Comparison of ENCODE assay signal across 1 cellular context in the genomic region with DNA sequence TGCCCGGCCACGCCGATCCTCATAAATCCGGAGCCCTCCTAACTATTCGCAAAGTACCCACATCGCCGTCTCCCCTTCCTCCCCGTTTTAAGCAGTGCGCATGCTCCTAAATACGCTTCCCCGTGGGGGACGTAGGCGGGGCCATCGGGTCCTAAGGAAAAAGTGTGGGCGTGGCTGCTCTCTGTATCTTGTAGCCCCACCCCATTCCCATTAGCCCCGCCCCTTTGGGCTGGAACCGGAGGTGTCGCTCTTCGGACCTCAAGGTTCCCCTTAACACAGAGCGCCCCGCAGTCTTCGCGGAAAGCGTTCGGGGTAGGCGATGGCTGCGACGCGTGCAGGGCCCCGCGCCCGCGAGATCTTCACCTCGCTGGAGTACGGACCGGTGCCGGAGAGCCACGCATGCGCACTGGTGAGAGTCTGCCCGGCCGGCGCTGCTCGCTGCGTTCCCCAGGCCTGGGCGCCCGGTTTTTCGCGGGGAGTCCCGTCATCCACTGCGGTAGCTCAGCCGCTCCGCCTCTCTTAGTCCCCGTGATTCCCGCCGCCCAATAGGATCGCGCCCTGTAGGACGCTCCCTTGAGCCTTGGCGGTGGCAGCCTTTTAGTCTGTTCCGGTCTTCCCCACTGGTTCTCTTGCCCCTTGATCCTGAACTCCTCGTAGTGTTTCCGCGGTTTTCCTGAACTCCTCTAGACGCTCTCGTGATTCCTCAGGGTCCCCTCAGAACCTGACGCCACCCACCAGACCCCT.
A peak's percentile ranks its signal among the peaks of the same experiment; 100 is the strongest.
TF ChIP-seq lines count a peak whose summit lies in the region.

A gene (plus strand): TSS at position 213 of the 744 bp plus-strand sequence. CDS start 107 bp downstream, at position 320.

TF ChIP-seq in WTC11, 78 proteins besides CTCF, POLR2A, EP300 and RAD21 (continued from another document and continues in another):
- TF ChIP-seq, protein P1, sequence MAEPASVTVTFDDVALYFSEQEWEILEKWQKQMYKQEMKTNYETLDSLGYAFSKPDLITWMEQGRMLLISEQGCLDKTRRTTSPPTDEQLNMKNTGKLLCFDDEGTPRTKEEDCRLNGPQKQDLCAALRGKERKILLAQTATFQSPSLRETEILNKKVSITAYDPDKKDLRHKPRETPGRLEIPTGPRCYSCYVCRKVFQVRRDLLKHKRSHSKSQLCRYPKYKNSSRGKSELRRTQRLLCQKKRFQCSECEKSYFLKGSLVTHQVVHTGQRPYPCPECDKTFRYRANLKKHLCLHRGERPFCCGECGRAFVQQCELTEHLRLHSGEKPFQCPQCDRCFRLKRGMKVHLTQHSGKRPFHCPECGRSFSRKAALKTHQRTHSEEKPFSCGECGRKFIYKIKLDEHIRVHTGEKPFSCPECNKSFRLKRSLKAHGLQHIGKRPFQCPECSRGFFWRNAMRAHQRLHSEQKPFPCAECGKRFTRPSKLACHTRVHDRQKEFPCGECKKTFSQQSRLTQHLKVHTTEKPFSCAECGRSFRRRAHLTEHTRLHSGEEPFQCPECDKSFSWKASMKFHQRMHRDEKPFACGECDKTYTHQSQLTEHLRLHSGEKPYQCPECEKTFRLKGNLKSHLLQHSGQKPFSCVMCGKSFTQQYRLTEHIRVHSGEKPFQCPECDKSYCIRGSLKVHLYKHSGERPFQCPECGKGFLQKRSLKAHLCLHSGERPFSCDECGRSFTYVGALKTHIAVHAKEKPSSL (CRISPR knock-in tag; conservative IDR thresholded peaks at IDR 0.05), result no peak
- no peak for TF ChIP-seq SMAD3 (CRISPR knock-in tag; IDR thresholded peaks at IDR 0.05; ENCODE audit: borderline replicate concordance)
- TF ChIP-seq RELA (CRISPR knock-in tag; IDR thresholded peaks at IDR 0.05; ENCODE audit: borderline replicate concordance), result no peak
- TF ChIP-seq SP1 (CRISPR knock-in tag; conservative IDR thresholded peaks at IDR 0.05), result peak; percentile 76
- TF ChIP-seq TP53 (CRISPR knock-in tag; IDR thresholded peaks at IDR 0.05), result no peak
- TF ChIP-seq, protein P2, sequence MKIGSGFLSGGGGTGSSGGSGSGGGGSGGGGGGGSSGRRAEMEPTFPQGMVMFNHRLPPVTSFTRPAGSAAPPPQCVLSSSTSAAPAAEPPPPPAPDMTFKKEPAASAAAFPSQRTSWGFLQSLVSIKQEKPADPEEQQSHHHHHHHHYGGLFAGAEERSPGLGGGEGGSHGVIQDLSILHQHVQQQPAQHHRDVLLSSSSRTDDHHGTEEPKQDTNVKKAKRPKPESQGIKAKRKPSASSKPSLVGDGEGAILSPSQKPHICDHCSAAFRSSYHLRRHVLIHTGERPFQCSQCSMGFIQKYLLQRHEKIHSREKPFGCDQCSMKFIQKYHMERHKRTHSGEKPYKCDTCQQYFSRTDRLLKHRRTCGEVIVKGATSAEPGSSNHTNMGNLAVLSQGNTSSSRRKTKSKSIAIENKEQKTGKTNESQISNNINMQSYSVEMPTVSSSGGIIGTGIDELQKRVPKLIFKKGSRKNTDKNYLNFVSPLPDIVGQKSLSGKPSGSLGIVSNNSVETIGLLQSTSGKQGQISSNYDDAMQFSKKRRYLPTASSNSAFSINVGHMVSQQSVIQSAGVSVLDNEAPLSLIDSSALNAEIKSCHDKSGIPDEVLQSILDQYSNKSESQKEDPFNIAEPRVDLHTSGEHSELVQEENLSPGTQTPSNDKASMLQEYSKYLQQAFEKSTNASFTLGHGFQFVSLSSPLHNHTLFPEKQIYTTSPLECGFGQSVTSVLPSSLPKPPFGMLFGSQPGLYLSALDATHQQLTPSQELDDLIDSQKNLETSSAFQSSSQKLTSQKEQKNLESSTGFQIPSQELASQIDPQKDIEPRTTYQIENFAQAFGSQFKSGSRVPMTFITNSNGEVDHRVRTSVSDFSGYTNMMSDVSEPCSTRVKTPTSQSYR (CRISPR knock-in tag; IDR thresholded peaks at IDR 0.05), result no peak; the same call in 1 of the 2 replicates
- TF ChIP-seq, protein P3, sequence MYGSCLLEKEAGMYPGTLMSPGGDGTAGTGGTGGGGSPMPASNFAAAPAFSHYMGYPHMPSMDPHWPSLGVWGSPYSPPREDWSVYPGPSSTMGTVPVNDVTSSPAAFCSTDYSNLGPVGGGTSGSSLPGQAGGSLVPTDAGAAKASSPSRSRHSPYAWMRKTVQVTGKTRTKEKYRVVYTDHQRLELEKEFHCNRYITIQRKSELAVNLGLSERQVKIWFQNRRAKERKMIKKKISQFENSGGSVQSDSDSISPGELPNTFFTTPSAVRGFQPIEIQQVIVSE (CRISPR knock-in tag; IDR thresholded peaks at IDR 0.05; ENCODE audit: borderline replicate concordance), result no peak
- TF ChIP-seq PRRX2 (CRISPR knock-in tag; IDR thresholded peaks at IDR 0.05), result no peak
- TF ChIP-seq ZNF396 (CRISPR knock-in tag; IDR thresholded peaks at IDR 0.05; ENCODE audit: borderline replicate concordance), result no peak
- no peak for TF ChIP-seq ZNF232 (CRISPR knock-in tag; IDR thresholded peaks at IDR 0.05)
- TF ChIP-seq NR1H2 (CRISPR knock-in tag; IDR thresholded peaks at IDR 0.05), result no peak
- TF ChIP-seq CREB1 (CRISPR knock-in tag; IDR thresholded peaks at IDR 0.05), result 0 out of 2 replicates have a peak, but pooled peaks have one; percentile 64
- no peak for TF ChIP-seq TCF7 (CRISPR knock-in tag; IDR thresholded peaks at IDR 0.05; ENCODE audit: low read depth)
- no peak for TF ChIP-seq HMGA2 (CRISPR knock-in tag; IDR thresholded peaks at IDR 0.05)
- TF ChIP-seq ZNF416 (CRISPR knock-in tag; IDR thresholded peaks at IDR 0.05), result no peak
- TF ChIP-seq ZNF138 (CRISPR knock-in tag; conservative IDR thresholded peaks at IDR 0.05), result 0 out of 2 replicates have a peak, but pooled peaks have one; percentile 44
- TF ChIP-seq IRF2 (CRISPR knock-in tag; IDR thresholded peaks at IDR 0.05; ENCODE audit: borderline replicate concordance, low read depth), result no peak
- TF ChIP-seq NFATC4 (CRISPR knock-in tag; IDR thresholded peaks at IDR 0.05), result no peak
- TF ChIP-seq ATF1 (CRISPR knock-in tag; IDR thresholded peaks at IDR 0.05), result no peak
- TF ChIP-seq ZNF317 (CRISPR knock-in tag; IDR thresholded peaks at IDR 0.05; ENCODE audit: borderline replicate concordance, low read depth), result no peak
- TF ChIP-seq ZNF671 (CRISPR knock-in tag; IDR thresholded peaks at IDR 0.05), result no peak
- TF ChIP-seq ZNF219 (CRISPR knock-in tag; IDR thresholded peaks at IDR 0.05; ENCODE audit: borderline replicate concordance), result no peak
- peak; percentile 24; the same call in 1 of the 2 replicates for TF ChIP-seq NFE2L1 (CRISPR knock-in tag; IDR thresholded peaks at IDR 0.05)
- TF ChIP-seq, protein P4, sequence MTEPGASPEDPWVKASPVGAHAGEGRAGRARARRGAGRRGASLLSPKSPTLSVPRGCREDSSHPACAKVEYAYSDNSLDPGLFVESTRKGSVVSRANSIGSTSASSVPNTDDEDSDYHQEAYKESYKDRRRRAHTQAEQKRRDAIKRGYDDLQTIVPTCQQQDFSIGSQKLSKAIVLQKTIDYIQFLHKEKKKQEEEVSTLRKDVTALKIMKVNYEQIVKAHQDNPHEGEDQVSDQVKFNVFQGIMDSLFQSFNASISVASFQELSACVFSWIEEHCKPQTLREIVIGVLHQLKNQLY (CRISPR knock-in tag; IDR thresholded peaks at IDR 0.05), result no peak
- no peak for TF ChIP-seq ZNF423 (CRISPR knock-in tag; IDR thresholded peaks at IDR 0.05)
- TF ChIP-seq, protein P5, sequence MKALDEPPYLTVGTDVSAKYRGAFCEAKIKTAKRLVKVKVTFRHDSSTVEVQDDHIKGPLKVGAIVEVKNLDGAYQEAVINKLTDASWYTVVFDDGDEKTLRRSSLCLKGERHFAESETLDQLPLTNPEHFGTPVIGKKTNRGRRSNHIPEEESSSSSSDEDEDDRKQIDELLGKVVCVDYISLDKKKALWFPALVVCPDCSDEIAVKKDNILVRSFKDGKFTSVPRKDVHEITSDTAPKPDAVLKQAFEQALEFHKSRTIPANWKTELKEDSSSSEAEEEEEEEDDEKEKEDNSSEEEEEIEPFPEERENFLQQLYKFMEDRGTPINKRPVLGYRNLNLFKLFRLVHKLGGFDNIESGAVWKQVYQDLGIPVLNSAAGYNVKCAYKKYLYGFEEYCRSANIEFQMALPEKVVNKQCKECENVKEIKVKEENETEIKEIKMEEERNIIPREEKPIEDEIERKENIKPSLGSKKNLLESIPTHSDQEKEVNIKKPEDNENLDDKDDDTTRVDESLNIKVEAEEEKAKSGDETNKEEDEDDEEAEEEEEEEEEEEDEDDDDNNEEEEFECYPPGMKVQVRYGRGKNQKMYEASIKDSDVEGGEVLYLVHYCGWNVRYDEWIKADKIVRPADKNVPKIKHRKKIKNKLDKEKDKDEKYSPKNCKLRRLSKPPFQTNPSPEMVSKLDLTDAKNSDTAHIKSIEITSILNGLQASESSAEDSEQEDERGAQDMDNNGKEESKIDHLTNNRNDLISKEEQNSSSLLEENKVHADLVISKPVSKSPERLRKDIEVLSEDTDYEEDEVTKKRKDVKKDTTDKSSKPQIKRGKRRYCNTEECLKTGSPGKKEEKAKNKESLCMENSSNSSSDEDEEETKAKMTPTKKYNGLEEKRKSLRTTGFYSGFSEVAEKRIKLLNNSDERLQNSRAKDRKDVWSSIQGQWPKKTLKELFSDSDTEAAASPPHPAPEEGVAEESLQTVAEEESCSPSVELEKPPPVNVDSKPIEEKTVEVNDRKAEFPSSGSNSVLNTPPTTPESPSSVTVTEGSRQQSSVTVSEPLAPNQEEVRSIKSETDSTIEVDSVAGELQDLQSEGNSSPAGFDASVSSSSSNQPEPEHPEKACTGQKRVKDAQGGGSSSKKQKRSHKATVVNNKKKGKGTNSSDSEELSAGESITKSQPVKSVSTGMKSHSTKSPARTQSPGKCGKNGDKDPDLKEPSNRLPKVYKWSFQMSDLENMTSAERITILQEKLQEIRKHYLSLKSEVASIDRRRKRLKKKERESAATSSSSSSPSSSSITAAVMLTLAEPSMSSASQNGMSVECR (CRISPR knock-in tag; IDR thresholded peaks at IDR 0.05; ENCODE audit: borderline replicate concordance), result no peak
- no peak for TF ChIP-seq SMAD4 (CRISPR knock-in tag; IDR thresholded peaks at IDR 0.05)
- TF ChIP-seq, protein P6, sequence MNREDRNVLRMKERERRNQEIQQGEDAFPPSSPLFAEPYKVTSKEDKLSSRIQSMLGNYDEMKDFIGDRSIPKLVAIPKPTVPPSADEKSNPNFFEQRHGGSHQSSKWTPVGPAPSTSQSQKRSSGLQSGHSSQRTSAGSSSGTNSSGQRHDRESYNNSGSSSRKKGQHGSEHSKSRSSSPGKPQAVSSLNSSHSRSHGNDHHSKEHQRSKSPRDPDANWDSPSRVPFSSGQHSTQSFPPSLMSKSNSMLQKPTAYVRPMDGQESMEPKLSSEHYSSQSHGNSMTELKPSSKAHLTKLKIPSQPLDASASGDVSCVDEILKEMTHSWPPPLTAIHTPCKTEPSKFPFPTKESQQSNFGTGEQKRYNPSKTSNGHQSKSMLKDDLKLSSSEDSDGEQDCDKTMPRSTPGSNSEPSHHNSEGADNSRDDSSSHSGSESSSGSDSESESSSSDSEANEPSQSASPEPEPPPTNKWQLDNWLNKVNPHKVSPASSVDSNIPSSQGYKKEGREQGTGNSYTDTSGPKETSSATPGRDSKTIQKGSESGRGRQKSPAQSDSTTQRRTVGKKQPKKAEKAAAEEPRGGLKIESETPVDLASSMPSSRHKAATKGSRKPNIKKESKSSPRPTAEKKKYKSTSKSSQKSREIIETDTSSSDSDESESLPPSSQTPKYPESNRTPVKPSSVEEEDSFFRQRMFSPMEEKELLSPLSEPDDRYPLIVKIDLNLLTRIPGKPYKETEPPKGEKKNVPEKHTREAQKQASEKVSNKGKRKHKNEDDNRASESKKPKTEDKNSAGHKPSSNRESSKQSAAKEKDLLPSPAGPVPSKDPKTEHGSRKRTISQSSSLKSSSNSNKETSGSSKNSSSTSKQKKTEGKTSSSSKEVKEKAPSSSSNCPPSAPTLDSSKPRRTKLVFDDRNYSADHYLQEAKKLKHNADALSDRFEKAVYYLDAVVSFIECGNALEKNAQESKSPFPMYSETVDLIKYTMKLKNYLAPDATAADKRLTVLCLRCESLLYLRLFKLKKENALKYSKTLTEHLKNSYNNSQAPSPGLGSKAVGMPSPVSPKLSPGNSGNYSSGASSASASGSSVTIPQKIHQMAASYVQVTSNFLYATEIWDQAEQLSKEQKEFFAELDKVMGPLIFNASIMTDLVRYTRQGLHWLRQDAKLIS (CRISPR knock-in tag; IDR thresholded peaks at IDR 0.05; ENCODE audit: borderline replicate concordance), result no peak
- TF ChIP-seq, protein P7, sequence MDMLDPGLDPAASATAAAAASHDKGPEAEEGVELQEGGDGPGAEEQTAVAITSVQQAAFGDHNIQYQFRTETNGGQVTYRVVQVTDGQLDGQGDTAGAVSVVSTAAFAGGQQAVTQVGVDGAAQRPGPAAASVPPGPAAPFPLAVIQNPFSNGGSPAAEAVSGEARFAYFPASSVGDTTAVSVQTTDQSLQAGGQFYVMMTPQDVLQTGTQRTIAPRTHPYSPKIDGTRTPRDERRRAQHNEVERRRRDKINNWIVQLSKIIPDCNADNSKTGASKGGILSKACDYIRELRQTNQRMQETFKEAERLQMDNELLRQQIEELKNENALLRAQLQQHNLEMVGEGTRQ (CRISPR knock-in tag; IDR thresholded peaks at IDR 0.05), result peak; percentile 95
- TF ChIP-seq, protein P8, sequence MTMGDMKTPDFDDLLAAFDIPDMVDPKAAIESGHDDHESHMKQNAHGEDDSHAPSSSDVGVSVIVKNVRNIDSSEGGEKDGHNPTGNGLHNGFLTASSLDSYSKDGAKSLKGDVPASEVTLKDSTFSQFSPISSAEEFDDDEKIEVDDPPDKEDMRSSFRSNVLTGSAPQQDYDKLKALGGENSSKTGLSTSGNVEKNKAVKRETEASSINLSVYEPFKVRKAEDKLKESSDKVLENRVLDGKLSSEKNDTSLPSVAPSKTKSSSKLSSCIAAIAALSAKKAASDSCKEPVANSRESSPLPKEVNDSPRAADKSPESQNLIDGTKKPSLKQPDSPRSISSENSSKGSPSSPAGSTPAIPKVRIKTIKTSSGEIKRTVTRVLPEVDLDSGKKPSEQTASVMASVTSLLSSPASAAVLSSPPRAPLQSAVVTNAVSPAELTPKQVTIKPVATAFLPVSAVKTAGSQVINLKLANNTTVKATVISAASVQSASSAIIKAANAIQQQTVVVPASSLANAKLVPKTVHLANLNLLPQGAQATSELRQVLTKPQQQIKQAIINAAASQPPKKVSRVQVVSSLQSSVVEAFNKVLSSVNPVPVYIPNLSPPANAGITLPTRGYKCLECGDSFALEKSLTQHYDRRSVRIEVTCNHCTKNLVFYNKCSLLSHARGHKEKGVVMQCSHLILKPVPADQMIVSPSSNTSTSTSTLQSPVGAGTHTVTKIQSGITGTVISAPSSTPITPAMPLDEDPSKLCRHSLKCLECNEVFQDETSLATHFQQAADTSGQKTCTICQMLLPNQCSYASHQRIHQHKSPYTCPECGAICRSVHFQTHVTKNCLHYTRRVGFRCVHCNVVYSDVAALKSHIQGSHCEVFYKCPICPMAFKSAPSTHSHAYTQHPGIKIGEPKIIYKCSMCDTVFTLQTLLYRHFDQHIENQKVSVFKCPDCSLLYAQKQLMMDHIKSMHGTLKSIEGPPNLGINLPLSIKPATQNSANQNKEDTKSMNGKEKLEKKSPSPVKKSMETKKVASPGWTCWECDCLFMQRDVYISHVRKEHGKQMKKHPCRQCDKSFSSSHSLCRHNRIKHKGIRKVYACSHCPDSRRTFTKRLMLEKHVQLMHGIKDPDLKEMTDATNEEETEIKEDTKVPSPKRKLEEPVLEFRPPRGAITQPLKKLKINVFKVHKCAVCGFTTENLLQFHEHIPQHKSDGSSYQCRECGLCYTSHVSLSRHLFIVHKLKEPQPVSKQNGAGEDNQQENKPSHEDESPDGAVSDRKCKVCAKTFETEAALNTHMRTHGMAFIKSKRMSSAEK (CRISPR knock-in tag; IDR thresholded peaks at IDR 0.05; ENCODE audit: borderline replicate concordance), result no peak
- TF ChIP-seq, protein P9, sequence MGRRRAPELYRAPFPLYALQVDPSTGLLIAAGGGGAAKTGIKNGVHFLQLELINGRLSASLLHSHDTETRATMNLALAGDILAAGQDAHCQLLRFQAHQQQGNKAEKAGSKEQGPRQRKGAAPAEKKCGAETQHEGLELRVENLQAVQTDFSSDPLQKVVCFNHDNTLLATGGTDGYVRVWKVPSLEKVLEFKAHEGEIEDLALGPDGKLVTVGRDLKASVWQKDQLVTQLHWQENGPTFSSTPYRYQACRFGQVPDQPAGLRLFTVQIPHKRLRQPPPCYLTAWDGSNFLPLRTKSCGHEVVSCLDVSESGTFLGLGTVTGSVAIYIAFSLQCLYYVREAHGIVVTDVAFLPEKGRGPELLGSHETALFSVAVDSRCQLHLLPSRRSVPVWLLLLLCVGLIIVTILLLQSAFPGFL (CRISPR knock-in tag; IDR thresholded peaks at IDR 0.05; ENCODE audit: borderline replicate concordance), result no peak
